24 cellular contexts compared by ENCODE assay signal in the genomic region with DNA sequence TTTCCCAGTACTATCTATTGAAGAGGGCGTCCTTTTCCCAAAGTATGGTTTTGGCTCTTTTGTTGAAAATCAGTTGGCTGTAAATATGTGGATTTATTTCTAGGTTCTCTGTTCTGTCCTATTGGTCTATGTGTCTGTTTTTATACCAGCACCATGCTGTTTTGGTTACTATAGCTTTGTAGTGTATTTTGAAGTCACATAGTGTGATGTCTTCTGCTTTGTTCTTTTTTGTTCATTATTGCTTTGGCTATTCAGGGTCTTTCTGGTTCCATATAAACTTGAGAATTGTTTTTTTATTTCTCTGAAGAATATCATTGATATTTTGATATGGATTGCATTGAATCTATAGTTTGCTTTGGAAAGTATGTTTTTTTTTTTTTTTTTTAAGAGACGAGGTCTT.
"Had no signal": no experiment of that assay in that cellular context is flagged by ENCODE, and none has a peak within 500 bp of the region (broad histone marks: within the 10 kb centered on the region; RNA-seq: fewer than 3 reads in every experiment).

No MANE protein-coding gene starts in this region.

- H3K4me1 ChIP-seq: SJSA1 had no signal

- H3K4me3 ChIP-seq: SJSA1, SK-N-MC had no signal

- H3K4me2 ChIP-seq: KMS-11 had no signal

- H3K27ac ChIP-seq: KMS-11, SJSA1, SK-N-MC had no signal

- DNase-seq: IMR-90, Kasumi-1, MV-4-11, NCI-H1048, NCI-H1105, NCI-H1417, NCI-H1436 treated with DMSO at 0.1 percent for 48 hours, NCI-H1694, NCI-H1930, NCI-H2081, NCI-H2107, NCI-H226, NCI-H446, NCI-H510A, NCI-H524 treated with DMSO at 0.1 percent for 48 hours, NCI-H69, NCI-H774, Right ventricle myocardium superior, RPMI8226, SIG-M5 had no signal

- ATAC-seq: HepG2 had no signal

- H3K9ac ChIP-seq: KMS-11 had no signal

- H3K27me3 ChIP-seq: SJSA1 had no signal
